1 cellular context compared by ENCODE assay signal in genomic region chr1:26321315-26322041, GRCh38.
A peak's percentile ranks its signal among the peaks of the same experiment; 100 is the strongest.
TF ChIP-seq lines count a peak whose summit lies in the region.

No MANE protein-coding gene starts in this region.

TF ChIP-seq in HEK293, 187 proteins besides CTCF, POLR2A, EP300 and RAD21 (continued from another document):
- no peak for TF ChIP-seq ZBTB44 (tag by site-specific recombination; IDR thresholded peaks at IDR 0.05)
- TF ChIP-seq ZNF426 (tag by site-specific recombination; IDR thresholded peaks at IDR 0.05): no peak
- no peak for TF ChIP-seq ZNF768 (tag by site-specific recombination; IDR thresholded peaks at IDR 0.05)
- 0 out of 2 replicates have a peak, but pooled peaks have one; percentile 15 for TF ChIP-seq KLF8 (tag by site-specific recombination; IDR thresholded peaks at IDR 0.05)
- no peak for TF ChIP-seq ZBTB20 (tag by site-specific recombination; IDR thresholded peaks at IDR 0.05)
- no peak for TF ChIP-seq SETDB1 (IDR thresholded peaks at IDR 0.05; ENCODE audit: insufficient read length, low read length)
- no peak for TF ChIP-seq KLF1 (tag by site-specific recombination; IDR thresholded peaks at IDR 0.05)
- TF ChIP-seq ZNF776 (tag by site-specific recombination; IDR thresholded peaks at IDR 0.05; ENCODE audit: borderline replicate concordance): no peak
- TF ChIP-seq ZNF501 (tag by site-specific recombination; IDR thresholded peaks at IDR 0.05): peak; percentile 23; the same call in 1 of the 2 replicates
- TF ChIP-seq ZBTB21 (tag by site-specific recombination; IDR thresholded peaks at IDR 0.05): no peak
- TF ChIP-seq ZNF518A (tag by site-specific recombination; conservative IDR thresholded peaks at IDR 0.05; ENCODE audit: low read depth): no peak
- TF ChIP-seq PBX3 (CRISPR knock-in tag; IDR thresholded peaks at IDR 0.05): no peak
- no peak for TF ChIP-seq ZNF292 (tag by site-specific recombination; IDR thresholded peaks at IDR 0.05; ENCODE audit: borderline replicate concordance, low read depth)
- no peak for TF ChIP-seq KLF7 (tag by site-specific recombination; IDR thresholded peaks at IDR 0.05; ENCODE audit: borderline replicate concordance)
- no peak for TF ChIP-seq ZNF140 (tag by site-specific recombination; IDR thresholded peaks at IDR 0.05)
- no peak for TF ChIP-seq ZNF266 (tag by site-specific recombination; IDR thresholded peaks at IDR 0.05; ENCODE audit: low read depth)
- no peak for TF ChIP-seq ZNF133 (tag by site-specific recombination; IDR thresholded peaks at IDR 0.05)
- TF ChIP-seq SALL2 (tag by site-specific recombination; IDR thresholded peaks at IDR 0.05; ENCODE audit: borderline replicate concordance): no peak
- TF ChIP-seq ZBTB8A (tag by site-specific recombination; IDR thresholded peaks at IDR 0.05): peak; percentile 33; the same call in 1 of the 2 replicates
- TF ChIP-seq ZNF138 (tag by site-specific recombination; IDR thresholded peaks at IDR 0.05; ENCODE audit: borderline replicate concordance): no peak
- TF ChIP-seq GLI4 (tag by site-specific recombination; IDR thresholded peaks at IDR 0.05): no peak
- 0 out of 2 replicates have a peak, but pooled peaks have one; percentile 32 for TF ChIP-seq PATZ1 (tag by site-specific recombination; IDR thresholded peaks at IDR 0.05)
- TF ChIP-seq ZNF660 (tag by site-specific recombination; IDR thresholded peaks at IDR 0.05): peak; percentile 27; the same call in 1 of the 2 replicates
- no peak for TF ChIP-seq ZNF791 (tag by site-specific recombination; IDR thresholded peaks at IDR 0.05)
- TF ChIP-seq ZNF341 (tag by site-specific recombination; IDR thresholded peaks at IDR 0.05; ENCODE audit: low read depth): no peak
- no peak for TF ChIP-seq BCL11A (tag by site-specific recombination; IDR thresholded peaks at IDR 0.05; ENCODE audit: low read depth)
- TF ChIP-seq ZNF600 (tag by site-specific recombination; IDR thresholded peaks at IDR 0.05): 0 out of 2 replicates have a peak, but pooled peaks have one; percentile 41
- TF ChIP-seq GLIS1 (tag by site-specific recombination; IDR thresholded peaks at IDR 0.05): 0 out of 2 replicates have a peak, but pooled peaks have one; percentile 12
- TF ChIP-seq ZBTB26 (tag by site-specific recombination; optimal IDR thresholded peaks at IDR 0.05): peak; percentile 23
- TF ChIP-seq KLF9 (tag by site-specific recombination; IDR thresholded peaks at IDR 0.05; ENCODE audit: low read depth): no peak
- peak; percentile 92 for TF ChIP-seq ZNF654 (tag by site-specific recombination; IDR thresholded peaks at IDR 0.05; ENCODE audit: low read depth)
- TF ChIP-seq ZFHX2 (tag by site-specific recombination; conservative IDR thresholded peaks at IDR 0.05): no peak
- TF ChIP-seq ZNF169 (tag by site-specific recombination; IDR thresholded peaks at IDR 0.05): no peak
- no peak for TF ChIP-seq GLI2 (tag by site-specific recombination; IDR thresholded peaks at IDR 0.05; ENCODE audit: borderline replicate concordance, low read depth)
- peak; percentile 79; the same call in 1 of the 2 replicates for TF ChIP-seq ZBTB48 (tag by site-specific recombination; IDR thresholded peaks at IDR 0.05)
- 0 out of 2 replicates have a peak, but pooled peaks have one; percentile 54 for TF ChIP-seq ZSCAN16 (tag by site-specific recombination; IDR thresholded peaks at IDR 0.05)
- no peak for TF ChIP-seq OVOL3 (tag by site-specific recombination; IDR thresholded peaks at IDR 0.05)
- TF ChIP-seq ZNF792 (tag by site-specific recombination; IDR thresholded peaks at IDR 0.05): no peak
- TF ChIP-seq ZNF2 (tag by site-specific recombination; IDR thresholded peaks at IDR 0.05): 0 out of 2 replicates have a peak, but pooled peaks have one; percentile 45
- no peak for TF ChIP-seq HIC1 (tag by site-specific recombination; IDR thresholded peaks at IDR 0.05)
